In the genomic region with DNA sequence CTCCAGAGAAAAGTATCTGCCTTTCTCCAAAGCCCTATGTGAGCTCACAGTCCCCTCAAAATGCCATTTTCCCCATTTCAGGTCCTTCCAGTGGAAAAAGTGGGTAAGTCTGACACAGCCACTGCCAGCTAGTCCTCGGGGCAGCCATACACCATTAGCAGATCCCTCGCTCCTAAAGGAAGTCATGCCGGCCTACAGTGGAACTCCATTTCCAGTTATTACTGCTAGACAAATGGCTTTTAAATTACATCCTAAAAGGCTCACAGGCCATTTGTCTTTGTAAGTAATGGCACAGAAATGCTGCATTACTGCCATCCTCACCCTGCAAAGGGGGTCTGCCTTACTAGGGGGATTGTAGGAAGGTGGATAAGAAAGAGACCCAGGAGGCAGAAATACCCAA, we compare ENCODE assay signal across 1 cellular context.
TF ChIP-seq lines count a peak whose summit lies in the region.

No MANE protein-coding gene starts in this region.

TF ChIP-seq in neural cell, 6 proteins besides CTCF, POLR2A, EP300 and RAD21 (continued from another document):
- TF ChIP-seq, protein P1, sequence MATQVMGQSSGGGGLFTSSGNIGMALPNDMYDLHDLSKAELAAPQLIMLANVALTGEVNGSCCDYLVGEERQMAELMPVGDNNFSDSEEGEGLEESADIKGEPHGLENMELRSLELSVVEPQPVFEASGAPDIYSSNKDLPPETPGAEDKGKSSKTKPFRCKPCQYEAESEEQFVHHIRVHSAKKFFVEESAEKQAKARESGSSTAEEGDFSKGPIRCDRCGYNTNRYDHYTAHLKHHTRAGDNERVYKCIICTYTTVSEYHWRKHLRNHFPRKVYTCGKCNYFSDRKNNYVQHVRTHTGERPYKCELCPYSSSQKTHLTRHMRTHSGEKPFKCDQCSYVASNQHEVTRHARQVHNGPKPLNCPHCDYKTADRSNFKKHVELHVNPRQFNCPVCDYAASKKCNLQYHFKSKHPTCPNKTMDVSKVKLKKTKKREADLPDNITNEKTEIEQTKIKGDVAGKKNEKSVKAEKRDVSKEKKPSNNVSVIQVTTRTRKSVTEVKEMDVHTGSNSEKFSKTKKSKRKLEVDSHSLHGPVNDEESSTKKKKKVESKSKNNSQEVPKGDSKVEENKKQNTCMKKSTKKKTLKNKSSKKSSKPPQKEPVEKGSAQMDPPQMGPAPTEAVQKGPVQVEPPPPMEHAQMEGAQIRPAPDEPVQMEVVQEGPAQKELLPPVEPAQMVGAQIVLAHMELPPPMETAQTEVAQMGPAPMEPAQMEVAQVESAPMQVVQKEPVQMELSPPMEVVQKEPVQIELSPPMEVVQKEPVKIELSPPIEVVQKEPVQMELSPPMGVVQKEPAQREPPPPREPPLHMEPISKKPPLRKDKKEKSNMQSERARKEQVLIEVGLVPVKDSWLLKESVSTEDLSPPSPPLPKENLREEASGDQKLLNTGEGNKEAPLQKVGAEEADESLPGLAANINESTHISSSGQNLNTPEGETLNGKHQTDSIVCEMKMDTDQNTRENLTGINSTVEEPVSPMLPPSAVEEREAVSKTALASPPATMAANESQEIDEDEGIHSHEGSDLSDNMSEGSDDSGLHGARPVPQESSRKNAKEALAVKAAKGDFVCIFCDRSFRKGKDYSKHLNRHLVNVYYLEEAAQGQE (IDR thresholded peaks at IDR 0.05; ENCODE audit: borderline replicate concordance), result peak; percentile 57
TF ChIP-seq in neural cell: peak in this region for 1.
